ENCODE assay signal across 1 cellular context in the genomic region with DNA sequence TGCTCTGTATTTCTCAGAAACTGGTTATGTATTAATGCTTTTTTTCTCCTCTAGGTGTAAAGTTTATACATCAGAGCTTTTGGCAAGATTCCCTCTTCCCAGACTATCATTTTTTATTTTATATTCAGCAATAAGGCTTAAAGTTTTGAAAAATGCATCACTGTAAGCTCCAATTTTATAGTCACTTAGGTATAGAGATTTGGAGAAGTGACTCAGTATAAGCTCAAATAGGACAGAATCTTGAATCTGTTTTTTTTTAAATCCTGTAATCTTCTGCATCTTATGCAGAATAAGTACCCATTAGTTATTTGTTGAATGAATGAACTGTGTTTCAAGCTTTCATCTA.
TF ChIP-seq lines count a peak whose summit lies in the region.

No MANE protein-coding gene starts in this region.

TF ChIP-seq in SK-N-SH treated with all-trans-retinoic acid at 6 μM for 48 hours, 23 proteins besides CTCF, POLR2A, EP300 and RAD21 (continued from another document):
- TF ChIP-seq, protein P1, sequence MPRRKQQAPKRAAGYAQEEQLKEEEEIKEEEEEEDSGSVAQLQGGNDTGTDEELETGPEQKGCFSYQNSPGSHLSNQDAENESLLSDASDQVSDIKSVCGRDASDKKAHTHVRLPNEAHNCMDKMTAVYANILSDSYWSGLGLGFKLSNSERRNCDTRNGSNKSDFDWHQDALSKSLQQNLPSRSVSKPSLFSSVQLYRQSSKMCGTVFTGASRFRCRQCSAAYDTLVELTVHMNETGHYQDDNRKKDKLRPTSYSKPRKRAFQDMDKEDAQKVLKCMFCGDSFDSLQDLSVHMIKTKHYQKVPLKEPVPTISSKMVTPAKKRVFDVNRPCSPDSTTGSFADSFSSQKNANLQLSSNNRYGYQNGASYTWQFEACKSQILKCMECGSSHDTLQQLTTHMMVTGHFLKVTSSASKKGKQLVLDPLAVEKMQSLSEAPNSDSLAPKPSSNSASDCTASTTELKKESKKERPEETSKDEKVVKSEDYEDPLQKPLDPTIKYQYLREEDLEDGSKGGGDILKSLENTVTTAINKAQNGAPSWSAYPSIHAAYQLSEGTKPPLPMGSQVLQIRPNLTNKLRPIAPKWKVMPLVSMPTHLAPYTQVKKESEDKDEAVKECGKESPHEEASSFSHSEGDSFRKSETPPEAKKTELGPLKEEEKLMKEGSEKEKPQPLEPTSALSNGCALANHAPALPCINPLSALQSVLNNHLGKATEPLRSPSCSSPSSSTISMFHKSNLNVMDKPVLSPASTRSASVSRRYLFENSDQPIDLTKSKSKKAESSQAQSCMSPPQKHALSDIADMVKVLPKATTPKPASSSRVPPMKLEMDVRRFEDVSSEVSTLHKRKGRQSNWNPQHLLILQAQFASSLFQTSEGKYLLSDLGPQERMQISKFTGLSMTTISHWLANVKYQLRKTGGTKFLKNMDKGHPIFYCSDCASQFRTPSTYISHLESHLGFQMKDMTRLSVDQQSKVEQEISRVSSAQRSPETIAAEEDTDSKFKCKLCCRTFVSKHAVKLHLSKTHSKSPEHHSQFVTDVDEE (CRISPR knock-in tag; IDR thresholded peaks at IDR 0.05): no peak
- TF ChIP-seq, protein P2, sequence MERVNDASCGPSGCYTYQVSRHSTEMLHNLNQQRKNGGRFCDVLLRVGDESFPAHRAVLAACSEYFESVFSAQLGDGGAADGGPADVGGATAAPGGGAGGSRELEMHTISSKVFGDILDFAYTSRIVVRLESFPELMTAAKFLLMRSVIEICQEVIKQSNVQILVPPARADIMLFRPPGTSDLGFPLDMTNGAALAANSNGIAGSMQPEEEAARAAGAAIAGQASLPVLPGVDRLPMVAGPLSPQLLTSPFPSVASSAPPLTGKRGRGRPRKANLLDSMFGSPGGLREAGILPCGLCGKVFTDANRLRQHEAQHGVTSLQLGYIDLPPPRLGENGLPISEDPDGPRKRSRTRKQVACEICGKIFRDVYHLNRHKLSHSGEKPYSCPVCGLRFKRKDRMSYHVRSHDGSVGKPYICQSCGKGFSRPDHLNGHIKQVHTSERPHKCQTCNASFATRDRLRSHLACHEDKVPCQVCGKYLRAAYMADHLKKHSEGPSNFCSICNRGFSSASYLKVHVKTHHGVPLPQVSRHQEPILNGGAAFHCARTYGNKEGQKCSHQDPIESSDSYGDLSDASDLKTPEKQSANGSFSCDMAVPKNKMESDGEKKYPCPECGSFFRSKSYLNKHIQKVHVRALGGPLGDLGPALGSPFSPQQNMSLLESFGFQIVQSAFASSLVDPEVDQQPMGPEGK (CRISPR knock-in tag; IDR thresholded peaks at IDR 0.05; ENCODE audit: borderline replicate concordance): no peak
- TF ChIP-seq OSR1 (CRISPR knock-in tag; IDR thresholded peaks at IDR 0.05): no peak
- no peak for TF ChIP-seq ESRRG (CRISPR knock-in tag; IDR thresholded peaks at IDR 0.05)
- no peak for TF ChIP-seq ZNF565 (CRISPR knock-in tag; conservative IDR thresholded peaks at IDR 0.05; ENCODE audit: low read depth)
- TF ChIP-seq, protein P3, sequence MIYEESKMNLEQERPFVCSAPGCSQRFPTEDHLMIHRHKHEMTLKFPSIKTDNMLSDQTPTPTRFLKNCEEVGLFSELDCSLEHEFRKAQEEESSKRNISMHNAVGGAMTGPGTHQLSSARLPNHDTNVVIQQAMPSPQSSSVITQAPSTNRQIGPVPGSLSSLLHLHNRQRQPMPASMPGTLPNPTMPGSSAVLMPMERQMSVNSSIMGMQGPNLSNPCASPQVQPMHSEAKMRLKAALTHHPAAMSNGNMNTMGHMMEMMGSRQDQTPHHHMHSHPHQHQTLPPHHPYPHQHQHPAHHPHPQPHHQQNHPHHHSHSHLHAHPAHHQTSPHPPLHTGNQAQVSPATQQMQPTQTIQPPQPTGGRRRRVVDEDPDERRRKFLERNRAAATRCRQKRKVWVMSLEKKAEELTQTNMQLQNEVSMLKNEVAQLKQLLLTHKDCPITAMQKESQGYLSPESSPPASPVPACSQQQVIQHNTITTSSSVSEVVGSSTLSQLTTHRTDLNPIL (CRISPR knock-in tag; IDR thresholded peaks at IDR 0.05; ENCODE audit: low read depth): no peak
